In genomic region chr21:39014751-39015150, GRCh38 we compare ENCODE assay signal across 11 cellular contexts.
DNase-seq lines count a peak whose midpoint lies in the region; ATAC-seq and TF ChIP-seq lines count a peak whose summit lies in the region.
"Had no signal": no experiment of that assay in that cellular context is flagged by ENCODE, and none has a peak within 500 bp of the region (broad histone marks: within the 10 kb centered on the region; RNA-seq: fewer than 3 reads in every experiment).

No MANE protein-coding gene starts in this region.

- H3F3A ChIP-seq in SK-N-SH (replicated peaks; ENCODE audit: insufficient read depth), result peaks cover 6% of the 10 kb centered on the region

- TF ChIP-seq POLR2A in transverse colon (IDR thresholded peaks at IDR 0.05), result no peak

- H3K9me3 ChIP-seq in SK-N-SH (no peaks in the 10 kb centered on the region), transverse colon (no peaks in the 10 kb centered on the region)

- no peak overlapping the region for H3K27ac Mint-ChIP-seq in stimulated activated memory B cell treated with anti-CD40 and anti-IgM and Interleukin-4, amounts not matched to agents 10 μg/mL and 1 μg/mL and 100 μg/mL, for 72 hours

- H3K9me2 ChIP-seq in SK-N-SH, result no peaks in the 10 kb centered on the region

- H3K4me3 Mint-ChIP-seq in stimulated activated memory B cell treated with anti-CD40 and anti-IgM and Interleukin-4, amounts not matched to agents 10 μg/mL and 1 μg/mL and 100 μg/mL, for 72 hours, result no peak overlapping the region
- H3K4me3 Mint-ChIP-seq: central memory CD8-positive, alpha-beta T cell had no signal

- H2AFZ ChIP-seq in SK-N-SH (ENCODE audit: low read depth), result no peak overlapping the region

- no peaks in the 10 kb centered on the region for H3K36me3 Mint-ChIP-seq in stimulated activated memory B cell treated with anti-CD40 and anti-IgM and Interleukin-4, amounts not matched to agents 10 μg/mL and 1 μg/mL and 100 μg/mL, for 72 hours

- H3K27ac ChIP-seq in SK-N-SH (ENCODE audit: low read depth in 2 of 2, low read length in 1 of 2), result peak overlapping the region in 1 of 2 experiments; percentile 58; a peak in 2 of 4 replicates
- peak overlapping the region; percentile 15 to 43 (median 35) for H3K27ac ChIP-seq in transverse colon
- H3K27ac ChIP-seq: SK-N-MC had no signal

- H3K4me3 ChIP-seq in HFF-Myc (replicated peaks; ENCODE audit: low read depth, low read length), result no peak overlapping the region
- H3K4me3 ChIP-seq in SK-N-SH (ENCODE audit: low read depth in 2 of 2, low read length in 1 of 2), result no peak overlapping the region
- no peak overlapping the region for H3K4me3 ChIP-seq in fibroblast of villous mesenchyme (ENCODE audit: low read depth, low read length)
- H3K4me3 ChIP-seq in transverse colon, result no peak overlapping the region
- H3K4me3 ChIP-seq: SK-N-MC had no signal

- TF ChIP-seq CTCF in HFF-Myc (IDR thresholded peaks at IDR 0.05; ENCODE audit: low read depth, low read length, missing control alignments) (no peak), SK-N-SH (IDR thresholded peaks at IDR 0.05) (no peak), fibroblast of villous mesenchyme (IDR thresholded peaks at IDR 0.05; ENCODE audit: insufficient read depth, low read depth, low read length) (no peak), transverse colon (IDR thresholded peaks at IDR 0.05) (no peak)

- H3K79me2 ChIP-seq in SK-N-SH (ENCODE audit: insufficient read depth), result no peaks in the 10 kb centered on the region

- no peak for TF ChIP-seq RAD21 in SK-N-SH (IDR thresholded peaks at IDR 0.05; ENCODE audit: low read length)

- no peak overlapping the region; the same call in 1 of the 2 replicates for H3K4me2 ChIP-seq in SK-N-SH

- H3K27me3 Mint-ChIP-seq in stimulated activated memory B cell treated with anti-CD40 and anti-IgM and Interleukin-4, amounts not matched to agents 10 μg/mL and 1 μg/mL and 100 μg/mL, for 72 hours, result peaks cover 21% of the 10 kb centered on the region

- CTCF ChIA-PET in SK-N-SH (lab: Yijun Ruan, JAX), result no interaction called here

- H3K4me1 ChIP-seq in SK-N-SH (ENCODE audit: control insufficient read depth in 1 of 2, insufficient read depth in 2 of 2, low read depth in 1 of 2, low read length in 1 of 2) (peaks cover 0 to 8% of the 10 kb centered on the region in 2 experiments; a peak in 1 of 4 replicates), transverse colon (peaks cover 0 to 5% (median 0%) of the 10 kb centered on the region in 4 donors)

- no peaks in the 10 kb centered on the region for H3K27me3 ChIP-seq in SK-N-SH (ENCODE audit: insufficient read depth)
- H3K27me3 ChIP-seq in transverse colon, result no peaks in the 10 kb centered on the region

- intact Hi-C loops in transverse colon (cut with DNase I; ENCODE audit: low total_unique reads), result no loop called here
- intact Hi-C loops in posterior vena cava (cut with DNase I), result no loop called here

- H4K20me1 ChIP-seq in SK-N-SH (ENCODE audit: insufficient read depth), result no peaks in the 10 kb centered on the region

- in situ Hi-C loops in transverse colon (cut with MboI; ENCODE audit: low pct_ligation_motif_present in 1 of 4, low pct_unique_long_range_greater_than_20kb in 1 of 4, low sequenced_read_pairs in 3 of 4), result no loop called here

- H3K9ac ChIP-seq in SK-N-SH, result no peak overlapping the region

- H3K36me3 ChIP-seq in SK-N-SH (replicated peaks in 1 of 2; ENCODE audit: control insufficient read depth in 1 of 2, insufficient read depth in 2 of 2, low read length in 1 of 2) (no peaks in the 10 kb centered on the region), transverse colon (no peaks in the 10 kb centered on the region)

- 55% methylated on average over 9 of the region's 9 CpGs for WGBS in SK-N-SH (ENCODE audit: low lambda C conversion rate)
- WGBS in transverse colon (ENCODE audit: low coverage in 1 of 2), 2 donors, result 70 to 81% methylated on average over 8 to 9 of the region's 9 CpGs

- no peak for ATAC-seq in stimulated activated memory B cell treated with anti-CD40 and anti-IgM and Interleukin-4, amounts not matched to agents 10 μg/mL and 1 μg/mL and 100 μg/mL, for 72 hours

- TF ChIP-seq EP300 in SK-N-SH (IDR thresholded peaks at IDR 0.05; ENCODE audit: borderline replicate concordance in 1 of 2, low read depth in 1 of 2, low read length in 1 of 2) (peak in 1 of 2 experiments; percentile 41; a peak in 1 of 4 replicates), transverse colon (IDR thresholded peaks at IDR 0.05; ENCODE audit: low read depth) (no peak)

- DNase-seq in HFF-Myc (ENCODE audit: extremely low read depth, low read depth), result peak; percentile 90
- DNase-seq in SK-N-SH, result no peak
- DNase-seq in fibroblast of villous mesenchyme (ENCODE audit: low read depth), result peak; percentile 99
- DNase-seq in transverse colon, result no peak
- no peak for DNase-seq in posterior vena cava (ENCODE audit: low spot score)
- no peak for DNase-seq in NCI-H510A treated with DMSO at 0.1 percent for 48 hours (lab: John Stamatoyannopoulos, UW)
- DNase-seq in germinal center (ENCODE audit: low spot score), result no peak
- DNase-seq: activated CD8-positive, alpha-beta memory T cell treated with anti-CD3 and anti-CD28 coated beads, Interleukin-2, amount 50 U/mL, for 48 hours had no signal

- no peaks in the 10 kb centered on the region for H3K9me3 Mint-ChIP-seq in stimulated activated memory B cell treated with anti-CD40 and anti-IgM and Interleukin-4, amounts not matched to agents 10 μg/mL and 1 μg/mL and 100 μg/mL, for 72 hours
- H3K9me3 Mint-ChIP-seq: central memory CD8-positive, alpha-beta T cell had no signal

- POLR2A ChIA-PET in SK-N-SH (lab: Yijun Ruan, JAX), result no interaction called here

- peaks cover 10% of the 10 kb centered on the region for H3K4me1 Mint-ChIP-seq in stimulated activated memory B cell treated with anti-CD40 and anti-IgM and Interleukin-4, amounts not matched to agents 10 μg/mL and 1 μg/mL and 100 μg/mL, for 72 hours
- H3K4me1 Mint-ChIP-seq: central memory CD8-positive, alpha-beta T cell had no signal

TF ChIP-seq in SK-N-SH, 30 proteins besides CTCF, POLR2A, EP300 and RAD21:
- TF ChIP-seq JUND (IDR thresholded peaks at IDR 0.05) (peak; percentile 74), MEF2A (IDR thresholded peaks at IDR 0.05; ENCODE audit: borderline replicate concordance, low read depth) (peak; percentile 96), USF1 (IDR thresholded peaks at IDR 0.05; ENCODE audit: borderline replicate concordance, low read depth) (0 out of 2 replicates have a peak, but pooled peaks have one; percentile 18), FOSL2 (IDR thresholded peaks at IDR 0.05; ENCODE audit: borderline replicate concordance, low read depth) (peak; percentile 71), CHD2 (IDR thresholded peaks at IDR 0.05; ENCODE audit: low read length, partially characterized antibody) (no peak), TCF12 (IDR thresholded peaks at IDR 0.05) (peak; percentile 49; the same call in 1 of the 2 replicates), RXRA (IDR thresholded peaks at IDR 0.05; ENCODE audit: borderline replicate concordance, low read depth) (peak; percentile 40; the same call in 1 of the 2 replicates), MAX (IDR thresholded peaks at IDR 0.05; ENCODE audit: low read depth) (peak; percentile 27; the same call in 1 of the 2 replicates), GATA2 (CRISPR knock-in tag; IDR thresholded peaks at IDR 0.05) (no peak)

Comparison
In these comparisons a context has a peak if more than half of its experiments do, and no peak if none do; other contexts are left out.
1. DNase-seq: peak in HFF-Myc (single experiment) and fibroblast of villous mesenchyme (single experiment); none in SK-N-SH (single experiment), transverse colon (single experiment), posterior vena cava (single experiment), NCI-H510A treated with DMSO at 0.1 percent for 48 hours (single experiment) and germinal center (single experiment).